Comparison of ENCODE assay signal across 8 cellular contexts in genomic region chr4:46329118-46329976, GRCh38.
A peak's percentile ranks its signal among the peaks of the same experiment; 100 is the strongest.
DNase-seq lines count a peak whose midpoint lies in the region; ATAC-seq and TF ChIP-seq lines count a peak whose summit lies in the region.
"Had no signal": no experiment of that assay in that cellular context is flagged by ENCODE, and none has a peak within 500 bp of the region (broad histone marks: within the 10 kb centered on the region; RNA-seq: fewer than 3 reads in every experiment).

No MANE protein-coding gene starts in this region.

- peak; percentile 72 for ATAC-seq in GM18867 (IDR thresholded peaks at IDR 0.05; ENCODE audit: unreplicated experiment)

- peak; percentile 57 for TF ChIP-seq RAD21 in Ishikawa (IDR thresholded peaks at IDR 0.05; ENCODE audit: low read depth)

- TF ChIP-seq CTCF in foreskin fibroblast (IDR thresholded peaks at IDR 0.05; ENCODE audit: low read depth, low read length), result no peak

- peak; percentile 15 for DNase-seq in SKM-1 (lab: John Stamatoyannopoulos, UW; ENCODE audit: unreplicated experiment)
- peak; percentile 35 for DNase-seq in iPS-NIHi11 (ENCODE audit: low spot score)
- DNase-seq in foreskin fibroblast, result no peak
- DNase-seq in mesenteric fat pad (ENCODE audit: low spot score), result no peak
- no peak for DNase-seq in amniotic stem cell (lab: John Stamatoyannopoulos, UW)

- H3K4me3 ChIP-seq in foreskin fibroblast (ENCODE audit: low read depth in 1 of 2, low read length in 2 of 2), result no peak overlapping the region
- H3K4me3 ChIP-seq: SJSA1 had no signal

- TF ChIP-seq EP300 in Ishikawa (IDR thresholded peaks at IDR 0.05; ENCODE audit: borderline replicate concordance), result no peak

TF ChIP-seq in Ishikawa, 13 proteins besides CTCF, POLR2A, EP300 and RAD21:
- TF ChIP-seq NFIC (IDR thresholded peaks at IDR 0.05) (0 out of 2 replicates have a peak, but pooled peaks have one; percentile 21), REST (IDR thresholded peaks at IDR 0.05; ENCODE audit: low read depth) (no peak)

Comparison
In these comparisons a context has a peak if more than half of its experiments do, and no peak if none do; other contexts are left out.
1. DNase-seq: peak in SKM-1 (single experiment) and iPS-NIHi11 (single experiment); none in foreskin fibroblast (0 of 2), mesenteric fat pad (single experiment) and amniotic stem cell (single experiment).